ENCODE assay signal across 2 cellular contexts in the genomic region with DNA sequence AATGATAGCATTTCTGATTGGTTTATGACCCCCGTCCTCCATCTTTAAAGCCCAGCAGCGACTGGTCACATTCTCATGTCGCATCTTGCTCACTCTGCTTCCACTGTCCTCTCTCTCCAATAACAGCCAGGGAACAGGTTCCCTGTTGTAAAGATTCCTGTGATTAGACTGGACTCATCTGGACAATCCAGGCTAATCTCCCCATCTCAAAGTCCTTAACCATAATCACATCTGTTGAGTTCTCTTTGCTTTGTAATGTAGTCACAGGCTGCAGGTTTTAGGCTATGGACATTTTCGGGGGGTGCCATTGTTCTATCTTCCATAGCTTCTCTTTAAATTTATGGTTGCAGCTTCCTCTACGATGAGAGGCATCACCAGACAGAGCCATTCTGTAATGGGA.
TF ChIP-seq lines count a peak whose summit lies in the region.

No MANE protein-coding gene starts in this region.

TF ChIP-seq in GM23338, 12 proteins besides CTCF, POLR2A, EP300 and RAD21 (continued from another document):
- TF ChIP-seq ZNF462 (CRISPR knock-in tag; IDR thresholded peaks at IDR 0.05), result no peak
- TF ChIP-seq ETS1 (IDR thresholded peaks at IDR 0.05), result no peak
- TF ChIP-seq JUNB (IDR thresholded peaks at IDR 0.05; ENCODE audit: unreplicated experiment), result no peak
- no peak for TF ChIP-seq POLR2AphosphoS5 (IDR thresholded peaks at IDR 0.05; ENCODE audit: low read depth)
- no peak for TF ChIP-seq STAT1 (IDR thresholded peaks at IDR 0.05; ENCODE audit: unreplicated experiment)
- no peak for TF ChIP-seq EZH2 (IDR thresholded peaks at IDR 0.05; ENCODE audit: low read depth, unreplicated experiment)
- no peak for TF ChIP-seq ZNF114 (CRISPR knock-in tag; IDR thresholded peaks at IDR 0.05)
- TF ChIP-seq NANOG (IDR thresholded peaks at IDR 0.05; ENCODE audit: borderline replicate concordance), result no peak

TF ChIP-seq in WTC11, 78 proteins besides CTCF, POLR2A, EP300 and RAD21 (continued from another document):
- TF ChIP-seq, protein P1, sequence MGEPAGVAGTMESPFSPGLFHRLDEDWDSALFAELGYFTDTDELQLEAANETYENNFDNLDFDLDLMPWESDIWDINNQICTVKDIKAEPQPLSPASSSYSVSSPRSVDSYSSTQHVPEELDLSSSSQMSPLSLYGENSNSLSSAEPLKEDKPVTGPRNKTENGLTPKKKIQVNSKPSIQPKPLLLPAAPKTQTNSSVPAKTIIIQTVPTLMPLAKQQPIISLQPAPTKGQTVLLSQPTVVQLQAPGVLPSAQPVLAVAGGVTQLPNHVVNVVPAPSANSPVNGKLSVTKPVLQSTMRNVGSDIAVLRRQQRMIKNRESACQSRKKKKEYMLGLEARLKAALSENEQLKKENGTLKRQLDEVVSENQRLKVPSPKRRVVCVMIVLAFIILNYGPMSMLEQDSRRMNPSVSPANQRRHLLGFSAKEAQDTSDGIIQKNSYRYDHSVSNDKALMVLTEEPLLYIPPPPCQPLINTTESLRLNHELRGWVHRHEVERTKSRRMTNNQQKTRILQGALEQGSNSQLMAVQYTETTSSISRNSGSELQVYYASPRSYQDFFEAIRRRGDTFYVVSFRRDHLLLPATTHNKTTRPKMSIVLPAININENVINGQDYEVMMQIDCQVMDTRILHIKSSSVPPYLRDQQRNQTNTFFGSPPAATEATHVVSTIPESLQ (CRISPR knock-in tag; IDR thresholded peaks at IDR 0.05), result no peak
- TF ChIP-seq, protein P2, sequence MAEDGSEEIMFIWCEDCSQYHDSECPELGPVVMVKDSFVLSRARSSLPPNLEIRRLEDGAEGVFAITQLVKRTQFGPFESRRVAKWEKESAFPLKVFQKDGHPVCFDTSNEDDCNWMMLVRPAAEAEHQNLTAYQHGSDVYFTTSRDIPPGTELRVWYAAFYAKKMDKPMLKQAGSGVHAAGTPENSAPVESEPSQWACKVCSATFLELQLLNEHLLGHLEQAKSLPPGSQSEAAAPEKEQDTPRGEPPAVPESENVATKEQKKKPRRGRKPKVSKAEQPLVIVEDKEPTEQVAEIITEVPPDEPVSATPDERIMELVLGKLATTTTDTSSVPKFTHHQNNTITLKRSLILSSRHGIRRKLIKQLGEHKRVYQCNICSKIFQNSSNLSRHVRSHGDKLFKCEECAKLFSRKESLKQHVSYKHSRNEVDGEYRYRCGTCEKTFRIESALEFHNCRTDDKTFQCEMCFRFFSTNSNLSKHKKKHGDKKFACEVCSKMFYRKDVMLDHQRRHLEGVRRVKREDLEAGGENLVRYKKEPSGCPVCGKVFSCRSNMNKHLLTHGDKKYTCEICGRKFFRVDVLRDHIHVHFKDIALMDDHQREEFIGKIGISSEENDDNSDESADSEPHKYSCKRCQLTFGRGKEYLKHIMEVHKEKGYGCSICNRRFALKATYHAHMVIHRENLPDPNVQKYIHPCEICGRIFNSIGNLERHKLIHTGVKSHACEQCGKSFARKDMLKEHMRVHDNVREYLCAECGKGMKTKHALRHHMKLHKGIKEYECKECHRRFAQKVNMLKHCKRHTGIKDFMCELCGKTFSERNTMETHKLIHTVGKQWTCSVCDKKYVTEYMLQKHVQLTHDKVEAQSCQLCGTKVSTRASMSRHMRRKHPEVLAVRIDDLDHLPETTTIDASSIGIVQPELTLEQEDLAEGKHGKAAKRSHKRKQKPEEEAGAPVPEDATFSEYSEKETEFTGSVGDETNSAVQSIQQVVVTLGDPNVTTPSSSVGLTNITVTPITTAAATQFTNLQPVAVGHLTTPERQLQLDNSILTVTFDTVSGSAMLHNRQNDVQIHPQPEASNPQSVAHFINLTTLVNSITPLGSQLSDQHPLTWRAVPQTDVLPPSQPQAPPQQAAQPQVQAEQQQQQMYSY (CRISPR knock-in tag; IDR thresholded peaks at IDR 0.05), result no peak
- TF ChIP-seq, protein P3, sequence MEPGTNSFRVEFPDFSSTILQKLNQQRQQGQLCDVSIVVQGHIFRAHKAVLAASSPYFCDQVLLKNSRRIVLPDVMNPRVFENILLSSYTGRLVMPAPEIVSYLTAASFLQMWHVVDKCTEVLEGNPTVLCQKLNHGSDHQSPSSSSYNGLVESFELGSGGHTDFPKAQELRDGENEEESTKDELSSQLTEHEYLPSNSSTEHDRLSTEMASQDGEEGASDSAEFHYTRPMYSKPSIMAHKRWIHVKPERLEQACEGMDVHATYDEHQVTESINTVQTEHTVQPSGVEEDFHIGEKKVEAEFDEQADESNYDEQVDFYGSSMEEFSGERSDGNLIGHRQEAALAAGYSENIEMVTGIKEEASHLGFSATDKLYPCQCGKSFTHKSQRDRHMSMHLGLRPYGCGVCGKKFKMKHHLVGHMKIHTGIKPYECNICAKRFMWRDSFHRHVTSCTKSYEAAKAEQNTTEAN (CRISPR knock-in tag; IDR thresholded peaks at IDR 0.05), result no peak
- TF ChIP-seq JAZF1 (CRISPR knock-in tag; IDR thresholded peaks at IDR 0.05) (no peak), ATF1 (CRISPR knock-in tag; IDR thresholded peaks at IDR 0.05) (no peak), RELA (CRISPR knock-in tag; IDR thresholded peaks at IDR 0.05; ENCODE audit: borderline replicate concordance) (no peak), TCF7 (CRISPR knock-in tag; IDR thresholded peaks at IDR 0.05; ENCODE audit: low read depth) (no peak), ZNF396 (CRISPR knock-in tag; IDR thresholded peaks at IDR 0.05; ENCODE audit: borderline replicate concordance) (no peak), TP53 (CRISPR knock-in tag; IDR thresholded peaks at IDR 0.05) (no peak), ZNF138 (CRISPR knock-in tag; conservative IDR thresholded peaks at IDR 0.05) (no peak)
- TF ChIP-seq, protein P4, sequence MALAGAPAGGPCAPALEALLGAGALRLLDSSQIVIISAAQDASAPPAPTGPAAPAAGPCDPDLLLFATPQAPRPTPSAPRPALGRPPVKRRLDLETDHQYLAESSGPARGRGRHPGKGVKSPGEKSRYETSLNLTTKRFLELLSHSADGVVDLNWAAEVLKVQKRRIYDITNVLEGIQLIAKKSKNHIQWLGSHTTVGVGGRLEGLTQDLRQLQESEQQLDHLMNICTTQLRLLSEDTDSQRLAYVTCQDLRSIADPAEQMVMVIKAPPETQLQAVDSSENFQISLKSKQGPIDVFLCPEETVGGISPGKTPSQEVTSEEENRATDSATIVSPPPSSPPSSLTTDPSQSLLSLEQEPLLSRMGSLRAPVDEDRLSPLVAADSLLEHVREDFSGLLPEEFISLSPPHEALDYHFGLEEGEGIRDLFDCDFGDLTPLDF (CRISPR knock-in tag; IDR thresholded peaks at IDR 0.05), result no peak
